8 cellular contexts compared by ENCODE assay signal in genomic region chr6:132812255-132812732, GRCh38. TPM values are rescaled to one million over a fixed set of nuclear protein-coding genes. Genes with fewer than 3 reads are reported as not detected.
DNase-seq lines count a peak whose midpoint lies in the region; ATAC-seq, FAIRE-seq and TF ChIP-seq lines count a peak whose summit lies in the region.

No MANE protein-coding gene starts in this region.

- BruUV-seq in endothelial cell of umbilical vein (replicated peaks; lab: Mats Ljungman, UMichigan): no TSS peak

- TF ChIP-seq POLR2A in Peyer's patch (IDR thresholded peaks at IDR 0.05): no peak
- no peak for TF ChIP-seq POLR2A in endothelial cell of umbilical vein (IDR thresholded peaks at IDR 0.05; ENCODE audit: low read depth, low read length)

- H3K9me3 ChIP-seq in Peyer's patch: no peaks in the 10 kb centered on the region
- no peaks in the 10 kb centered on the region for H3K9me3 ChIP-seq in endothelial cell of umbilical vein (replicated peaks; ENCODE audit: control insufficient read depth, insufficient read depth, low read length)

- dilution Hi-C loops in endothelial cell of umbilical vein (cut with MboI; ENCODE audit: extremely low pct_ligation_motif_present, low sequenced_read_pairs): no loop called here

- H3K27me3 ChIP-seq in Peyer's patch (no peaks in the 10 kb centered on the region), endothelial cell of umbilical vein (ENCODE audit: control insufficient read depth in 2 of 2, insufficient read depth in 2 of 2, low read length in 2 of 2) (peaks cover 10 to 11% of the 10 kb centered on the region in 2 experiments)

- DNase-seq in NCI-H748 (lab: John Stamatoyannopoulos, UW; ENCODE audit: unreplicated experiment) (peak; percentile 14), NCI-H748 treated with DMSO at 0.1 percent for 48 hours (lab: John Stamatoyannopoulos, UW) (no peak), Peyer's patch (no peak), endothelial cell of umbilical vein (ENCODE audit: low read depth, low spot score) (peak; percentile 44), pons (ENCODE audit: low spot score) (peak; percentile 67)

- CTCF ChIA-PET in endothelial cell of umbilical vein (lab: Charles Lee): interaction anchor here (0.9 to 2.5 kb wide), 10 partner anchors 9 to 532 kb away, joined by 3 to 31 read pairs (median 5); partner anchors contain the start of gene SLC18B1

- H3K36me3 ChIP-seq in Peyer's patch (peaks cover 0 to 15% (median 0%) of the 10 kb centered on the region in 3 donors), endothelial cell of umbilical vein (ENCODE audit: control insufficient read depth in 2 of 2, extremely low read depth in 1 of 2, insufficient read depth in 2 of 2, low read length in 2 of 2) (peaks cover 11 to 14% of the 10 kb centered on the region in 2 experiments)

- intact Hi-C loops in endothelial cell of umbilical vein (cut with micrococcal nuclease): loop anchor here (5.0 to 10.0 kb wide), 5 partner anchors 145 to 887 kb away; partner anchors contain the start of gene STX7

- H3K27ac ChIP-seq in Peyer's patch (peak overlapping the region; percentile 89 to 94 (median 90)), endothelial cell of umbilical vein (ENCODE audit: insufficient read depth, low read depth, low read length) (no peak overlapping the region)

- peak overlapping the region; percentile 65 for H3K9ac ChIP-seq in endothelial cell of umbilical vein (replicated peaks; ENCODE audit: extremely low read depth, insufficient read depth, low read length)

- H3K79me2 ChIP-seq in endothelial cell of umbilical vein (ENCODE audit: control insufficient read depth, insufficient read depth, low read length): peaks cover 29% of the 10 kb centered on the region

- peaks cover 3% of the 10 kb centered on the region for H4K20me1 ChIP-seq in endothelial cell of umbilical vein (replicated peaks; ENCODE audit: control insufficient read depth, extremely low read depth, insufficient read depth, low read length)

- ATAC-seq in HG02623 (IDR thresholded peaks at IDR 0.05; ENCODE audit: unreplicated experiment) (no peak), GM21825 (IDR thresholded peaks at IDR 0.05; ENCODE audit: unreplicated experiment) (no peak), HG03025 (IDR thresholded peaks at IDR 0.05; ENCODE audit: low FRiP score, unreplicated experiment) (no peak)

- peak overlapping the region; percentile 95 for H2AFZ ChIP-seq in endothelial cell of umbilical vein (ENCODE audit: low read depth, low read length)

- peak overlapping the region; percentile 98 for H3K4me2 ChIP-seq in endothelial cell of umbilical vein (ENCODE audit: insufficient read depth, low read length)

- peaks cover 0 to 17% (median 9%) of the 10 kb centered on the region in 4 donors for H3K4me1 ChIP-seq in Peyer's patch
- peaks cover 24% of the 10 kb centered on the region for H3K4me1 ChIP-seq in endothelial cell of umbilical vein (ENCODE audit: control insufficient read depth, extremely low read depth, insufficient read depth, low read length)

- H3K4me3 ChIP-seq in Peyer's patch (peak overlapping the region; percentile 64 to 88 (median 78)), endothelial cell of umbilical vein (replicated peaks in 1 of 3; ENCODE audit: insufficient read depth in 1 of 3, low read depth in 1 of 3, low read length in 3 of 3) (peak overlapping the region in 2 of 3 experiments; percentile 55 to 80)

- no peaks in the 10 kb centered on the region for H3K9me1 ChIP-seq in endothelial cell of umbilical vein (replicated peaks; ENCODE audit: control insufficient read depth, extremely low read depth, insufficient read depth, low read length)

- TF ChIP-seq CTCF in Peyer's patch (IDR thresholded peaks at IDR 0.05) (no peak), endothelial cell of umbilical vein (IDR thresholded peaks at IDR 0.05; ENCODE audit: extremely low read depth in 1 of 2, insufficient read depth in 1 of 2, low read depth in 1 of 2, low read length in 2 of 2) (no peak)

- FAIRE-seq in endothelial cell of umbilical vein (lab: Jason Lieb, UNC): no peak

- POLR2A ChIA-PET in endothelial cell of umbilical vein (lab: Charles Lee): interaction anchor here (0.7 kb wide), 1 partner anchor 137 kb away, joined by 5 read pairs; no protein-coding TSS in a partner anchor

TF ChIP-seq in endothelial cell of umbilical vein, 7 proteins besides CTCF, POLR2A, EP300 and RAD21:
- TF ChIP-seq MAX (IDR thresholded peaks at IDR 0.05; ENCODE audit: insufficient read depth, insufficient read length) (no peak), EZH2 (IDR thresholded peaks at IDR 0.05; ENCODE audit: borderline replicate concordance, low read depth, low read length, severe bottlenecking) (no peak)

RNA-seq across cellular contexts. Expression of gene RPS12, which starts 2.1 kb away (rescaled TPM):
- total RNA-seq in Peyer's patch (1,000 to 10,000 TPM in 1 of 4 donors, 100 to 1,000 TPM in 3; 323 to 1,787 (median 560) TPM), endothelial cell of umbilical vein (1,044 and 1,088 TPM in 2 replicates)
- polyA plus RNA-seq in endothelial cell of umbilical vein: 6,159 and 7,151 TPM in 2 replicates
- 5,529 and 5,871 TPM in 2 replicates for polyA plus RNA-seq in endothelial cell of umbilical vein (2011; cell fraction: cytosol; rRNA removed)
- polyA plus RNA-seq in endothelial cell of umbilical vein (2011; cell fraction: nucleus; rRNA removed): 967 and 1,084 TPM in 2 replicates
- polyA plus RNA-seq in endothelial cell of umbilical vein (2012): 2,556 and 2,756 TPM in 2 replicates
- 2,783 and 2,851 TPM in 2 replicates for polyA minus RNA-seq in endothelial cell of umbilical vein
- 798 TPM for polyA minus RNA-seq in endothelial cell of umbilical vein (2011; cell fraction: cytosol; rRNA and poly(A)+ RNA removed)
- polyA minus RNA-seq in endothelial cell of umbilical vein (2011; cell fraction: nucleus; rRNA and poly(A)+ RNA removed): 153 and 193 TPM in 2 replicates

RNA-seq across cellular contexts. Expression of gene SLC18B1, which starts 13.9 kb away (rescaled TPM):
- total RNA-seq in Peyer's patch (10 to 100 TPM in 2 of 4 donors, 1 to 10 TPM in 2; 2.5 to 16.4 (median 9.0) TPM), endothelial cell of umbilical vein (8.4 and 8.5 TPM in 2 replicates)
- 6.7 and 9.2 TPM in 2 replicates for polyA plus RNA-seq in endothelial cell of umbilical vein
- polyA plus RNA-seq in endothelial cell of umbilical vein (2011; cell fraction: cytosol; rRNA removed): 4.5 and 5.1 TPM in 2 replicates
- 12.9 and 16.1 TPM in 2 replicates for polyA plus RNA-seq in endothelial cell of umbilical vein (2011; cell fraction: nucleus; rRNA removed)
- polyA plus RNA-seq in endothelial cell of umbilical vein (2012): 11.7 and 11.9 TPM in 2 replicates
- 14.3 and 15.4 TPM in 2 replicates for polyA minus RNA-seq in endothelial cell of umbilical vein
- polyA minus RNA-seq in endothelial cell of umbilical vein (2011; cell fraction: cytosol; rRNA and poly(A)+ RNA removed): 4.6 TPM
- 5.8 TPM in 2 replicates for polyA minus RNA-seq in endothelial cell of umbilical vein (2011; cell fraction: nucleus; rRNA and poly(A)+ RNA removed)

RNA-seq across cellular contexts. Expression of gene VNN2, which starts 54.6 kb away (rescaled TPM):
- 10 to 100 TPM in 1 of 4 donors, 1 to 10 TPM in 1, under 1 TPM in 1, not detected in 1; 0.57 to 10.7 (median 1.1) TPM for total RNA-seq in Peyer's patch
- total RNA-seq in endothelial cell of umbilical vein: not detected in 2 replicates
- not detected in 2 replicates for polyA plus RNA-seq in endothelial cell of umbilical vein
- polyA plus RNA-seq in endothelial cell of umbilical vein (2011; cell fraction: cytosol; rRNA removed): not detected in 2 replicates
- polyA plus RNA-seq in endothelial cell of umbilical vein (2011; cell fraction: nucleus; rRNA removed): not detected in 2 replicates
- not detected in 2 replicates for polyA plus RNA-seq in endothelial cell of umbilical vein (2012)
- not detected in 2 replicates for polyA minus RNA-seq in endothelial cell of umbilical vein
- not detected for polyA minus RNA-seq in endothelial cell of umbilical vein (2011; cell fraction: cytosol; rRNA and poly(A)+ RNA removed)
- not detected in 2 replicates for polyA minus RNA-seq in endothelial cell of umbilical vein (2011; cell fraction: nucleus; rRNA and poly(A)+ RNA removed)

Comparison
In these comparisons a context has a peak if more than half of its experiments do, and no peak if none do; other contexts are left out.
1. DNase-seq: peak in NCI-H748 (single experiment), endothelial cell of umbilical vein (single experiment) and pons (single experiment); none in NCI-H748 treated with DMSO at 0.1 percent for 48 hours (single experiment) and Peyer's patch (0 of 3).